Comparison of ENCODE assay signal across 11 cellular contexts in the genomic region with DNA sequence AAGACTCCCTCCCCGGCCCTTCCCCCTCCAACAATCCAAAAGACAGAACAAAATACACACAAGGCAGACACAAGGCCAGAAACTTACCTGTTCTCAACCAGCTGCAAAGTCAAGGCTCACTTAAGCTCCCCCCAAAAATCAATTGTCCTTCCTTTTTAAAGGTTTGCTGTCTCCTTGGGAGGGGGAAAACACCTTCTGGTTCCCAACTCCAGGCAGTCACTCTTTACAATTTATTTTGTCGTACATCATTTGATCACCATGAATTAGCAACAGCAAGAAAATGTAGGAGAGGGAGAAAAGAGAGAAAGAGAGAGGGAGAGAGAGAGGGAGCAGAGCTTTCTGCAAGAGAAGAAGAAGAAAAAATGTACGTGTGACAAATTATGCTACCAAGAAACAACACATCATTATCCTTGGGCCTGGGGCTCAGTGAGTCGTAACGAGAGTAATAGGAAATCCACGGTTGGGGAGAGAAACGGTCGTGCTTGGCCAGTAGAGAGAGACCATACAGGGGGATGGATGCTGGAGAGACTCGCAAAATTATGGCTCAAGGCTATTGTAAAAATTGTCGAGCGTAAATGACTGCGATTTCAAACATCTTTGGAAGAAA. TPM values are rescaled to one million over a fixed set of nuclear protein-coding genes. Genes with fewer than 3 reads are reported as not detected.
DNase-seq lines count a peak whose midpoint lies in the region; ATAC-seq and TF ChIP-seq lines count a peak whose summit lies in the region.
"Had no signal": no experiment of that assay in that cellular context is flagged by ENCODE, and none has a peak within 500 bp of the region (broad histone marks: within the 10 kb centered on the region; RNA-seq: fewer than 3 reads in every experiment).

A gene with protein sequence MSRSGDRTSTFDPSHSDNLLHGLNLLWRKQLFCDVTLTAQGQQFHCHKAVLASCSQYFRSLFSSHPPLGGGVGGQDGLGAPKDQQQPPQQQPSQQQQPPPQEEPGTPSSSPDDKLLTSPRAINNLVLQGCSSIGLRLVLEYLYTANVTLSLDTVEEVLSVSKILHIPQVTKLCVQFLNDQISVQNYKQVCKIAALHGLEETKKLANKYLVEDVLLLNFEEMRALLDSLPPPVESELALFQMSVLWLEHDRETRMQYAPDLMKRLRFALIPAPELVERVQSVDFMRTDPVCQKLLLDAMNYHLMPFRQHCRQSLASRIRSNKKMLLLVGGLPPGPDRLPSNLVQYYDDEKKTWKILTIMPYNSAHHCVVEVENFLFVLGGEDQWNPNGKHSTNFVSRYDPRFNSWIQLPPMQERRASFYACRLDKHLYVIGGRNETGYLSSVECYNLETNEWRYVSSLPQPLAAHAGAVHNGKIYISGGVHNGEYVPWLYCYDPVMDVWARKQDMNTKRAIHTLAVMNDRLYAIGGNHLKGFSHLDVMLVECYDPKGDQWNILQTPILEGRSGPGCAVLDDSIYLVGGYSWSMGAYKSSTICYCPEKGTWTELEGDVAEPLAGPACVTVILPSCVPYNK (minus strand): TSS at position 444 of the 607 bp plus-strand sequence. CDS start 2,432 bp downstream, outside the sequence.

- H3K27ac Mint-ChIP-seq in T-helper 2 cell treated with Interferon-gamma antibody and Interleukin-4, amounts not matched to agents 5 μg/mL and 100 μg/mL, for 36 hours: no peak within 1 kb of the TSS

- peaks cover 45% of the 10 kb centered on the region for H3K27me3 ChIP-seq in WERI-Rb-1 (ENCODE audit: insufficient read depth, low read depth, severe bottlenecking)

- no peaks in the 10 kb centered on the region for H3K9me3 Mint-ChIP-seq in T-helper 2 cell treated with Interferon-gamma antibody and Interleukin-4, amounts not matched to agents 5 μg/mL and 100 μg/mL, for 36 hours

- peak; percentile 41 for DNase-seq in NCI-H2107 treated with DMSO at 0.1 percent for 48 hours (lab: John Stamatoyannopoulos, UW; ENCODE audit: unreplicated experiment)
- no peak for DNase-seq in NCI-H2107 (lab: John Stamatoyannopoulos, UW)
- DNase-seq in WERI-Rb-1: no peak
- DNase-seq in left kidney (ENCODE audit: low read depth, low spot score): peak; percentile 91
- no peak for DNase-seq in amniotic stem cell (lab: John Stamatoyannopoulos, UW)
- DNase-seq in T-helper 2 cell treated with Interferon-gamma antibody and Interleukin-4, amounts not matched to agents 5 μg/mL and 100 μg/mL, for 36 hours (ENCODE audit: low spot score): no peak
- DNase-seq: cortex of kidney, IMR-90 had no signal

- H3K4me3 Mint-ChIP-seq in T-helper 2 cell treated with Interferon-gamma antibody and Interleukin-4, amounts not matched to agents 5 μg/mL and 100 μg/mL, for 36 hours: no peak within 1 kb of the TSS

- H3K36me3 Mint-ChIP-seq in T-helper 2 cell treated with Interferon-gamma antibody and Interleukin-4, amounts not matched to agents 5 μg/mL and 100 μg/mL, for 36 hours (ENCODE audit: low read depth): no peaks in the 10 kb centered on the region

- ATAC-seq in GM21717 (IDR thresholded peaks at IDR 0.05; ENCODE audit: unreplicated experiment): no peak

- no peaks in the 10 kb centered on the region for H3K4me1 Mint-ChIP-seq in T-helper 2 cell treated with Interferon-gamma antibody and Interleukin-4, amounts not matched to agents 5 μg/mL and 100 μg/mL, for 36 hours (ENCODE audit: low read depth)

- peaks cover 51% of the 10 kb centered on the region for H3K27me3 Mint-ChIP-seq in T-helper 2 cell treated with Interferon-gamma antibody and Interleukin-4, amounts not matched to agents 5 μg/mL and 100 μg/mL, for 36 hours (ENCODE audit: low read depth)

- no peaks in the 10 kb centered on the region for H3K36me3 ChIP-seq in WERI-Rb-1

- no peaks in the 10 kb centered on the region for H3K9me3 ChIP-seq in WERI-Rb-1 (ENCODE audit: severe bottlenecking)

- no peak for TF ChIP-seq CTCF in WERI-Rb-1 (IDR thresholded peaks at IDR 0.05; ENCODE audit: low read depth, low read length)

- H3K27ac ChIP-seq in WERI-Rb-1 (no peak within 1 kb of the TSS), temporal lobe (ENCODE audit: low read depth, low read length) (no peak within 1 kb of the TSS)

- H3K4me3 ChIP-seq in WERI-Rb-1 (ENCODE audit: low read depth, low read length): peak within 1 kb of the TSS; percentile 18; the same call in 1 of the 2 replicates

RNA-seq across cellular contexts. Expression of the gene that starts here (rescaled TPM):
- 39.6 TPM for total RNA-seq in temporal lobe
- total RNA-seq: IMR-90; T-helper 2 cell treated with Interferon-gamma antibody and Interleukin-4, amounts not matched to agents 100 ng/mL and 5 ng/mL, for 36 hours had no signal

Comparison
In these comparisons a context has a peak if more than half of its experiments do, and no peak if none do; other contexts are left out.
1. DNase-seq: peak in NCI-H2107 treated with DMSO at 0.1 percent for 48 hours (single experiment) and left kidney (single experiment); none in NCI-H2107 (single experiment), WERI-Rb-1 (single experiment), amniotic stem cell (single experiment) and T-helper 2 cell treated with Interferon-gamma antibody and Interleukin-4, amounts not matched to agents 5 μg/mL and 100 μg/mL, for 36 hours (single experiment).